ENCODE assay signal across 1 cellular context in the genomic region with DNA sequence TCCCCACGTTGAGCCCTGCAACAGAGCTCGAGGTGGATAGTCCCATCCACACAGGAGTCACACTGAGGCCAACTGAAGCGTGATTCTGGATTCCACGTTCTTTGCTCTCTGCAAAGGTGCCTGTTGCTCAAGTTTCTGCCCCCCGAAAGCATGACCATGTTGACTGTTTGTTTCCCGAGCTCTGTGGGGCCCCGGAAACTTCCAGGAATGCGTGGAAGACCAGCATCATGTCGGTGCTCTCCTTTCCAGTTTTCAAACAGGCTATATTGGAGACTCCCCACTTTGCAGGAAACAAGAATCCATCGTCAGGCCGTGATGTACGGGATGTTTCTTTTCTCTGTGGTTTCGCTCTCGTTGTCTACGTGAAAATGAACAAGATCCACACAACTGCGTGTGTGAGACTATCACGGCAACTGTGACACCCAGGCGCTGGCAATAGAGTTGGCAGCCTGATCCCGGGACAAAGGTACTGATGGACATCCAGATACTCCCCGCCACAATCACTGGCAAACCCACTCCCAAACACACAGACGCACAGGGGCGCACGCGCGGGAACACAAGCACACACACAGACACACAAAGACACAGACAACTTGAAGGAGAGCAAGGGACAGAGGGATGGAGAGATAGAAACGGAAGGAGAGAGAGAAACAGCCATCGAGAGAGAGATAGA.
TF ChIP-seq lines count a peak whose summit lies in the region.

No MANE protein-coding gene starts in this region.

TF ChIP-seq in H1, 55 proteins besides CTCF, POLR2A, EP300 and RAD21 (continued from another document):
- TF ChIP-seq, protein P1, sequence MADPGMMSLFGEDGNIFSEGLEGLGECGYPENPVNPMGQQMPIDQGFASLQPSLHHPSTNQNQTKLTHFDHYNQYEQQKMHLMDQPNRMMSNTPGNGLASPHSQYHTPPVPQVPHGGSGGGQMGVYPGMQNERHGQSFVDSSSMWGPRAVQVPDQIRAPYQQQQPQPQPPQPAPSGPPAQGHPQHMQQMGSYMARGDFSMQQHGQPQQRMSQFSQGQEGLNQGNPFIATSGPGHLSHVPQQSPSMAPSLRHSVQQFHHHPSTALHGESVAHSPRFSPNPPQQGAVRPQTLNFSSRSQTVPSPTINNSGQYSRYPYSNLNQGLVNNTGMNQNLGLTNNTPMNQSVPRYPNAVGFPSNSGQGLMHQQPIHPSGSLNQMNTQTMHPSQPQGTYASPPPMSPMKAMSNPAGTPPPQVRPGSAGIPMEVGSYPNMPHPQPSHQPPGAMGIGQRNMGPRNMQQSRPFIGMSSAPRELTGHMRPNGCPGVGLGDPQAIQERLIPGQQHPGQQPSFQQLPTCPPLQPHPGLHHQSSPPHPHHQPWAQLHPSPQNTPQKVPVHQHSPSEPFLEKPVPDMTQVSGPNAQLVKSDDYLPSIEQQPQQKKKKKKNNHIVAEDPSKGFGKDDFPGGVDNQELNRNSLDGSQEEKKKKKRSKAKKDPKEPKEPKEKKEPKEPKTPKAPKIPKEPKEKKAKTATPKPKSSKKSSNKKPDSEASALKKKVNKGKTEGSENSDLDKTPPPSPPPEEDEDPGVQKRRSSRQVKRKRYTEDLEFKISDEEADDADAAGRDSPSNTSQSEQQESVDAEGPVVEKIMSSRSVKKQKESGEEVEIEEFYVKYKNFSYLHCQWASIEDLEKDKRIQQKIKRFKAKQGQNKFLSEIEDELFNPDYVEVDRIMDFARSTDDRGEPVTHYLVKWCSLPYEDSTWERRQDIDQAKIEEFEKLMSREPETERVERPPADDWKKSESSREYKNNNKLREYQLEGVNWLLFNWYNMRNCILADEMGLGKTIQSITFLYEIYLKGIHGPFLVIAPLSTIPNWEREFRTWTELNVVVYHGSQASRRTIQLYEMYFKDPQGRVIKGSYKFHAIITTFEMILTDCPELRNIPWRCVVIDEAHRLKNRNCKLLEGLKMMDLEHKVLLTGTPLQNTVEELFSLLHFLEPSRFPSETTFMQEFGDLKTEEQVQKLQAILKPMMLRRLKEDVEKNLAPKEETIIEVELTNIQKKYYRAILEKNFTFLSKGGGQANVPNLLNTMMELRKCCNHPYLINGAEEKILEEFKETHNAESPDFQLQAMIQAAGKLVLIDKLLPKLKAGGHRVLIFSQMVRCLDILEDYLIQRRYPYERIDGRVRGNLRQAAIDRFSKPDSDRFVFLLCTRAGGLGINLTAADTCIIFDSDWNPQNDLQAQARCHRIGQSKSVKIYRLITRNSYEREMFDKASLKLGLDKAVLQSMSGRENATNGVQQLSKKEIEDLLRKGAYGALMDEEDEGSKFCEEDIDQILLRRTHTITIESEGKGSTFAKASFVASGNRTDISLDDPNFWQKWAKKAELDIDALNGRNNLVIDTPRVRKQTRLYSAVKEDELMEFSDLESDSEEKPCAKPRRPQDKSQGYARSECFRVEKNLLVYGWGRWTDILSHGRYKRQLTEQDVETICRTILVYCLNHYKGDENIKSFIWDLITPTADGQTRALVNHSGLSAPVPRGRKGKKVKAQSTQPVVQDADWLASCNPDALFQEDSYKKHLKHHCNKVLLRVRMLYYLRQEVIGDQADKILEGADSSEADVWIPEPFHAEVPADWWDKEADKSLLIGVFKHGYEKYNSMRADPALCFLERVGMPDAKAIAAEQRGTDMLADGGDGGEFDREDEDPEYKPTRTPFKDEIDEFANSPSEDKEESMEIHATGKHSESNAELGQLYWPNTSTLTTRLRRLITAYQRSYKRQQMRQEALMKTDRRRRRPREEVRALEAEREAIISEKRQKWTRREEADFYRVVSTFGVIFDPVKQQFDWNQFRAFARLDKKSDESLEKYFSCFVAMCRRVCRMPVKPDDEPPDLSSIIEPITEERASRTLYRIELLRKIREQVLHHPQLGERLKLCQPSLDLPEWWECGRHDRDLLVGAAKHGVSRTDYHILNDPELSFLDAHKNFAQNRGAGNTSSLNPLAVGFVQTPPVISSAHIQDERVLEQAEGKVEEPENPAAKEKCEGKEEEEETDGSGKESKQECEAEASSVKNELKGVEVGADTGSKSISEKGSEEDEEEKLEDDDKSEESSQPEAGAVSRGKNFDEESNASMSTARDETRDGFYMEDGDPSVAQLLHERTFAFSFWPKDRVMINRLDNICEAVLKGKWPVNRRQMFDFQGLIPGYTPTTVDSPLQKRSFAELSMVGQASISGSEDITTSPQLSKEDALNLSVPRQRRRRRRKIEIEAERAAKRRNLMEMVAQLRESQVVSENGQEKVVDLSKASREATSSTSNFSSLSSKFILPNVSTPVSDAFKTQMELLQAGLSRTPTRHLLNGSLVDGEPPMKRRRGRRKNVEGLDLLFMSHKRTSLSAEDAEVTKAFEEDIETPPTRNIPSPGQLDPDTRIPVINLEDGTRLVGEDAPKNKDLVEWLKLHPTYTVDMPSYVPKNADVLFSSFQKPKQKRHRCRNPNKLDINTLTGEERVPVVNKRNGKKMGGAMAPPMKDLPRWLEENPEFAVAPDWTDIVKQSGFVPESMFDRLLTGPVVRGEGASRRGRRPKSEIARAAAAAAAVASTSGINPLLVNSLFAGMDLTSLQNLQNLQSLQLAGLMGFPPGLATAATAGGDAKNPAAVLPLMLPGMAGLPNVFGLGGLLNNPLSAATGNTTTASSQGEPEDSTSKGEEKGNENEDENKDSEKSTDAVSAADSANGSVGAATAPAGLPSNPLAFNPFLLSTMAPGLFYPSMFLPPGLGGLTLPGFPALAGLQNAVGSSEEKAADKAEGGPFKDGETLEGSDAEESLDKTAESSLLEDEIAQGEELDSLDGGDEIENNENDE (IDR thresholded peaks at IDR 0.05; ENCODE audit: insufficient replicate concordance, low read length) = no peak
